Comparison of ENCODE assay signal across 27 cellular contexts in the genomic region with DNA sequence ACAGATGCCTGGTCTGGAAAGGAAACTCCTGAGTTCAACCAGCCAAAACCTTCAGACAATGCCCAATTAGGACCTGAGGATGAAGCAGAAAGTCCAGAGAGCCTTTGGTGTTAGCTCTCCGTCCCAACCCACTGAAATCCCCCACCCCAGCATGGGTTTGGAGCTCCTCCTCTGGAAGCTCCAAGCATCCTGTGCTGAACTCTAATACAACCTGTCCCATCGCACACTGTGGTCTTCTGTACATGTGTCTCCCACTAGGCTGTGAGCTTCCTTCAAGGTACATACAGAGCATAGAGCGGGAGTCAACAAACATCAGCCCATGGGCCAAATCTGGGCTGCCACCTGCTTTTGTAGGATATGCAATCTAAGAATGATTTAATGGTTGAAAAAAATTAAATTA.
"Had no signal": no experiment of that assay in that cellular context is flagged by ENCODE, and none has a peak within 500 bp of the region (broad histone marks: within the 10 kb centered on the region; RNA-seq: fewer than 3 reads in every experiment).

No MANE protein-coding gene starts in this region.

- H3K4me3 ChIP-seq: colonic mucosa, coronary artery, dorsolateral prefrontal cortex, esophagus squamous epithelium, gastrocnemius medialis, gastroesophageal sphincter, heart left ventricle, heart right ventricle had no signal

- FAIRE-seq: colon, endometrium, endothelial cell of umbilical vein, frontal cortex had no signal

- H3K4me1 ChIP-seq: colonic mucosa, foreskin keratinocyte, gastrocnemius medialis had no signal

- H3K27me3 ChIP-seq: gastrocnemius medialis had no signal

- H3K9me3 ChIP-seq: colonic mucosa, esophagus squamous epithelium, gastrocnemius medialis, gastroesophageal sphincter, heart left ventricle, heart right ventricle had no signal

- DNase-seq: colonic mucosa; cortex of kidney; dermis blood vessel endothelial cell; dorsolateral prefrontal cortex; effector CD4-positive, alpha-beta T cell; effector CD8-positive, alpha-beta T cell; effector memory CD4-positive, alpha-beta T cell; effector memory CD8-positive, alpha-beta T cell; endodermal cell; erythroblast; esophagus squamous epithelium; foreskin fibroblast; foreskin keratinocyte; foreskin melanocyte; gastrocnemius medialis; glutamatergic neuron; head of caudate nucleus; heart left ventricle; heart right ventricle had no signal

- H3K36me3 ChIP-seq: colonic mucosa, esophagus squamous epithelium, gastrocnemius medialis, gastroesophageal sphincter, heart left ventricle, heart right ventricle had no signal

- ATAC-seq: effector memory CD8-positive, alpha-beta T cell; esophagus mucosa; foreskin keratinocyte; gastrocnemius medialis; gastroesophageal sphincter; heart left ventricle; heart right ventricle had no signal

- H3K27ac ChIP-seq: colonic mucosa, coronary artery, dorsolateral prefrontal cortex, epithelial cell of prostate, esophagus squamous epithelium, foreskin keratinocyte, gastrocnemius medialis, gastroesophageal sphincter, heart left ventricle, heart right ventricle had no signal
